In genomic region chrX:49184294-49185061, GRCh38 we compare ENCODE assay signal across 1 cellular context.
TF ChIP-seq lines count a peak whose summit lies in the region.

No MANE protein-coding gene starts in this region.

TF ChIP-seq in H1, 55 proteins besides CTCF, POLR2A, EP300 and RAD21:
- TF ChIP-seq HDAC6 (IDR thresholded peaks at IDR 0.05; ENCODE audit: low read depth, low read length) (no peak), KDM5A (IDR thresholded peaks at IDR 0.05; ENCODE audit: low read length) (no peak), MAX (IDR thresholded peaks at IDR 0.05) (no peak), HDAC2 (IDR thresholded peaks at IDR 0.05; ENCODE audit: borderline replicate concordance in 1 of 2, low read depth in 2 of 2, low read length in 2 of 2) (no peak), JUN (IDR thresholded peaks at IDR 0.05; ENCODE audit: low read depth, low read length) (no peak), RBBP5 (IDR thresholded peaks at IDR 0.05; ENCODE audit: borderline replicate concordance, low read depth, low read length) (no peak), PHF8 (conservative IDR thresholded peaks at IDR 0.05; ENCODE audit: low read depth, low read length) (no peak; the same call in 1 of the 2 replicates), SIX5 (IDR thresholded peaks at IDR 0.05; ENCODE audit: low read depth, low read length) (no peak), TBP (IDR thresholded peaks at IDR 0.05; ENCODE audit: low read depth, low read length) (peak; percentile 53; the same call in 1 of the 2 replicates), KDM4A (IDR thresholded peaks at IDR 0.05; ENCODE audit: low read depth, low read length, severe bottlenecking) (no peak), SIN3A (conservative IDR thresholded peaks at IDR 0.05 in 1 of 2, IDR thresholded peaks at IDR 0.05 in 1 of 2; ENCODE audit: low read depth in 1 of 2, low read length in 2 of 2) (no peak), CHD7 (IDR thresholded peaks at IDR 0.05; ENCODE audit: insufficient replicate concordance, low read length) (no peak), YY1 (IDR thresholded peaks at IDR 0.05; ENCODE audit: low read depth, low read length) (no peak), BRCA1 (IDR thresholded peaks at IDR 0.05; ENCODE audit: low read depth, low read length) (no peak), CTBP2 (IDR thresholded peaks at IDR 0.05; ENCODE audit: borderline replicate concordance, insufficient read depth, insufficient read length, low read length) (no peak), TAF1 (IDR thresholded peaks at IDR 0.05; ENCODE audit: low read depth, low read length) (peak; percentile 70), SP1 (IDR thresholded peaks at IDR 0.05; ENCODE audit: low read depth, low read length) (no peak), SRF (IDR thresholded peaks at IDR 0.05; ENCODE audit: low read depth, low read length) (no peak), CREB1 (IDR thresholded peaks at IDR 0.05) (0 out of 2 replicates have a peak, but pooled peaks have one; percentile 15), SAP30 (IDR thresholded peaks at IDR 0.05; ENCODE audit: insufficient read depth, insufficient replicate concordance, low read length) (no peak), RFX5 (IDR thresholded peaks at IDR 0.05; ENCODE audit: borderline replicate concordance, low read depth, low read length) (no peak), EGR1 (IDR thresholded peaks at IDR 0.05; ENCODE audit: borderline replicate concordance, low read depth, low read length) (no peak), KDM1A (IDR thresholded peaks at IDR 0.05; ENCODE audit: borderline replicate concordance, low read length) (no peak), SIRT6 (IDR thresholded peaks at IDR 0.05; ENCODE audit: low read length) (no peak), POLR2AphosphoS5 (IDR thresholded peaks at IDR 0.05; ENCODE audit: low read depth, low read length) (0 out of 2 replicates have a peak, but pooled peaks have one; percentile 50), CHD1 (IDR thresholded peaks at IDR 0.05; ENCODE audit: low read depth, low read length) (no peak), TAF7 (optimal IDR thresholded peaks at IDR 0.05; ENCODE audit: borderline replicate concordance, low read depth, low read length) (peak; percentile 60), RNF2 (IDR thresholded peaks at IDR 0.05; ENCODE audit: borderline replicate concordance, low read depth, low read length, missing control alignments, poor library complexity, severe bottlenecking) (no peak)
